30 cellular contexts compared by ENCODE assay signal in the genomic region with DNA sequence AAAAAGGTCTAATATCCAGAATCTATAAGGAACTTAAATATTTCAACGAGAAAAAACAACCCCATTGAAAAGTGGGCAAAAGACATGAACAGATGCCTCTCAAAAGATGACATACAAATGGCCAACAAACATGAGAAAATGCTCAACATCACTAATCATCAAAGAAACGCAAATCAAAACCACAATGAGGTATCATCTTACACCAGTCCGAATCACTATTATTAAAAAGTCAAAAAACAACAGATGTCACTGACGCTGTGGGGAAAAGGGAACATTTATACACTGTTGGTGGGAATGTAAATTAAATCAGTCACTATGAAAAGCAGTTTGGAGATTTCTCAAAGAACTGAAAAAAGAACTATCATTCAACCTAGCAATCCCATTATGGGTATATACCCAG. TPM values are rescaled to one million over a fixed set of nuclear protein-coding genes. Genes with fewer than 3 reads are reported as not detected.
"Had no signal": no experiment of that assay in that cellular context is flagged by ENCODE, and none has a peak within 500 bp of the region (broad histone marks: within the 10 kb centered on the region; RNA-seq: fewer than 3 reads in every experiment).

No MANE protein-coding gene starts in this region.

- H3K4me2 ChIP-seq: hepatocyte had no signal

- H3K79me2 ChIP-seq: hepatocyte had no signal

- H3K4me1 ChIP-seq: ascending aorta, breast epithelium, colonic mucosa, heart right ventricle had no signal

- H3K27ac ChIP-seq: ascending aorta, breast epithelium, cardiac muscle cell, colonic mucosa, epithelial cell of prostate, esophagus squamous epithelium, gastroesophageal sphincter, heart right ventricle, hepatocyte had no signal

- H3K9me3 ChIP-seq: ascending aorta, colonic mucosa, esophagus squamous epithelium had no signal

- ATAC-seq: activated CD4-positive, alpha-beta T cell treated with anti-CD3 and anti-CD28 coated beads for 36 hours; activated CD8-positive, alpha-beta memory T cell treated with anti-CD3 and anti-CD28 coated beads, Interleukin-2, amount 10 ng/mL, durations not matched to agents 7 days and 5 days; activated CD8-positive, alpha-beta T cell treated with anti-CD3 and anti-CD28 coated beads, Interleukin-2, amount 10 ng/mL, durations not matched to agents 7 days and 5 days; activated naive CD4-positive, alpha-beta T cell treated with anti-CD3 and anti-CD28 coated beads, Interleukin-2, amount 50 U/mL, for 72 hours; gastroesophageal sphincter; heart right ventricle had no signal

- DNase-seq: activated CD4-positive, alpha-beta memory T cell treated with anti-CD3 and anti-CD28 coated beads for 36 hours; activated CD4-positive, alpha-beta T cell treated with anti-CD3 and anti-CD28 coated beads for 36 hours; activated CD4-positive, alpha-beta T cell treated with anti-CD3 and anti-CD28 coated beads, Interleukin-2, amount 10 ng/mL, durations not matched to agents 24 days and 14 days; activated CD4-positive, CD25-positive, alpha-beta regulatory T cell; activated CD4-positive, CD25-positive, alpha-beta regulatory T cell treated with anti-CD3 and anti-CD28 coated beads, Interleukin-2, amount 50 U/mL, for 72 hours; activated CD8-positive, alpha-beta memory T cell treated with anti-CD3 and anti-CD28 coated beads, Interleukin-2, amount 10 ng/mL, durations not matched to agents 7 days and 5 days; activated CD8-positive, alpha-beta memory T cell treated with anti-CD3 and anti-CD28 coated beads, Interleukin-2, amount 50 U/mL, for 4 hours; activated CD8-positive, alpha-beta T cell treated with anti-CD3 and anti-CD28 coated beads, Interleukin-2, amount 10 ng/mL, durations not matched to agents 7 days and 5 days; activated effector memory CD4-positive, alpha-beta T cell treated with anti-CD3 and anti-CD28 coated beads, Interleukin-2, amount 50 U/mL, for 16 hours; activated naive CD4-positive, alpha-beta T cell treated with anti-CD3 and anti-CD28 coated beads, Interleukin-2, amount 10 ng/mL, durations not matched to agents 7 days and 5 days; activated naive CD8-positive, alpha-beta T cell treated with anti-CD3 and anti-CD28 coated beads, Interleukin-2, amount 10 ng/mL, durations not matched to agents 7 days and 5 days; activated T-cell treated with anti-CD3 and anti-CD28 coated beads, Interleukin-2, amount 50 U/mL, for 1 hour; activated T-cell treated with anti-CD3 and anti-CD28 coated beads, Interleukin-2, amount 50 U/mL, for 48 hours; central memory CD4-positive, alpha-beta T cell; cerebellar nuclear complex; colonic mucosa; effector CD8-positive, alpha-beta T cell; esophagus squamous epithelium; foreskin melanocyte; heart right ventricle; T1000 had no signal

- FAIRE-seq: endometrium, endothelial cell of umbilical vein had no signal

- H3K27me3 ChIP-seq: ascending aorta, breast epithelium, cardiac muscle cell, colonic mucosa had no signal

- H3K36me3 ChIP-seq: ascending aorta, breast epithelium, cardiac muscle cell, colonic mucosa, esophagus squamous epithelium, gastroesophageal sphincter, heart right ventricle had no signal

- H3K4me3 ChIP-seq: ascending aorta, breast epithelium, cardiac muscle cell, colonic mucosa, esophagus squamous epithelium, gastroesophageal sphincter, heart right ventricle, hepatocyte had no signal

- H2AFZ ChIP-seq: hepatocyte had no signal

RNA-seq across cellular contexts. Expression of a gene that starts 6.0 kb away (rescaled TPM):
- total RNA-seq: ascending aorta had no signal
- polyA plus RNA-seq: heart right ventricle had no signal
